1 cellular context compared by ENCODE assay signal in genomic region chr6:35342258-35343091, GRCh38.
TF ChIP-seq lines count a peak whose summit lies in the region.

TSS of gene PPARD (plus strand) at chr6:35342558. CDS start at chr6:35411088, 68,530 bp downstream.

TF ChIP-seq in HEK293, 187 proteins besides CTCF, POLR2A, EP300 and RAD21 (continued from another document):
- TF ChIP-seq ZNF76 (tag by site-specific recombination; IDR thresholded peaks at IDR 0.05; ENCODE audit: borderline replicate concordance, low read depth) (peak; percentile 36; the same call in 1 of the 2 replicates), KLF10 (tag by site-specific recombination; IDR thresholded peaks at IDR 0.05) (peak; percentile 95), SCRT1 (tag by site-specific recombination; IDR thresholded peaks at IDR 0.05; ENCODE audit: borderline replicate concordance) (no peak), ZNF433 (tag by site-specific recombination; IDR thresholded peaks at IDR 0.05; ENCODE audit: low read depth) (no peak), ZNF280C (tag by site-specific recombination; IDR thresholded peaks at IDR 0.05) (no peak), ZNF623 (tag by site-specific recombination; IDR thresholded peaks at IDR 0.05) (no peak), SALL2 (tag by site-specific recombination; IDR thresholded peaks at IDR 0.05; ENCODE audit: borderline replicate concordance) (no peak), ZNF132 (tag by site-specific recombination; IDR thresholded peaks at IDR 0.05; ENCODE audit: borderline replicate concordance) (no peak), ZBTB48 (tag by site-specific recombination; IDR thresholded peaks at IDR 0.05) (no peak), REST (tag by site-specific recombination; IDR thresholded peaks at IDR 0.05) (no peak), FEZF1 (tag by site-specific recombination; IDR thresholded peaks at IDR 0.05) (no peak), ZNF292 (tag by site-specific recombination; IDR thresholded peaks at IDR 0.05; ENCODE audit: borderline replicate concordance, low read depth) (no peak), ZBTB11 (tag by site-specific recombination; conservative IDR thresholded peaks at IDR 0.05; ENCODE audit: low read depth) (no peak), ATF2 (tag by site-specific recombination; IDR thresholded peaks at IDR 0.05; ENCODE audit: low read depth) (no peak), ZNF223 (tag by site-specific recombination; IDR thresholded peaks at IDR 0.05) (no peak), ZSCAN23 (tag by site-specific recombination; IDR thresholded peaks at IDR 0.05) (no peak), ZNF184 (tag by site-specific recombination; IDR thresholded peaks at IDR 0.05) (no peak), ZNF311 (tag by site-specific recombination; IDR thresholded peaks at IDR 0.05; ENCODE audit: borderline replicate concordance) (no peak), MZF1 (tag by site-specific recombination; IDR thresholded peaks at IDR 0.05; ENCODE audit: borderline replicate concordance) (no peak), ZNF660 (tag by site-specific recombination; IDR thresholded peaks at IDR 0.05) (peak; percentile 75; the same call in 1 of the 2 replicates), ZBTB8A (tag by site-specific recombination; IDR thresholded peaks at IDR 0.05) (peak; percentile 49; the same call in 1 of the 2 replicates), INSM2 (tag by site-specific recombination; IDR thresholded peaks at IDR 0.05) (no peak), ZNF37A (tag by site-specific recombination; IDR thresholded peaks at IDR 0.05) (no peak), ZNF571 (tag by site-specific recombination; IDR thresholded peaks at IDR 0.05) (no peak), GFI1B (tag by site-specific recombination; IDR thresholded peaks at IDR 0.05) (no peak), ZNF449 (tag by site-specific recombination; IDR thresholded peaks at IDR 0.05) (no peak), ZNF529 (tag by site-specific recombination; IDR thresholded peaks at IDR 0.05; ENCODE audit: insufficient replicate concordance) (no peak)
TF ChIP-seq in HEK293: peak in this region for 32.
